2 cellular contexts compared by ENCODE assay signal in genomic region chr2:82013641-82014040, GRCh38.
TF ChIP-seq lines count a peak whose summit lies in the region.

No MANE protein-coding gene starts in this region.

TF ChIP-seq in GM23338, 12 proteins besides CTCF, POLR2A, EP300 and RAD21:
- TF ChIP-seq EZH2phosphoT487 (IDR thresholded peaks at IDR 0.05; ENCODE audit: unreplicated experiment) (no peak), ZNF462 (CRISPR knock-in tag; IDR thresholded peaks at IDR 0.05) (peak; percentile 76), ZNF331 (CRISPR knock-in tag; IDR thresholded peaks at IDR 0.05; ENCODE audit: low read depth) (no peak), CREB1 (CRISPR knock-in tag; IDR thresholded peaks at IDR 0.05; ENCODE audit: low read depth) (no peak), EZH2 (IDR thresholded peaks at IDR 0.05; ENCODE audit: low read depth, unreplicated experiment) (no peak), NANOG (IDR thresholded peaks at IDR 0.05; ENCODE audit: borderline replicate concordance) (peak; percentile 79)

TF ChIP-seq in H1, 55 proteins besides CTCF, POLR2A, EP300 and RAD21:
- TF ChIP-seq MAX (IDR thresholded peaks at IDR 0.05) = no peak
- TF ChIP-seq KDM5A (IDR thresholded peaks at IDR 0.05; ENCODE audit: low read length) = no peak
- TF ChIP-seq NANOG (IDR thresholded peaks at IDR 0.05; ENCODE audit: insufficient read depth, low read depth, low read length, poor library complexity, severe bottlenecking) = peak; percentile 85
